ENCODE assay signal across 25 cellular contexts in genomic region chr5:77016962-77017361, GRCh38. TPM values are rescaled to one million over a fixed set of nuclear protein-coding genes. Genes with fewer than 3 reads are reported as not detected.
A peak's percentile ranks its signal among the peaks of the same experiment; 100 is the strongest.
DNase-seq lines count a peak whose midpoint lies in the region; ATAC-seq, FAIRE-seq and TF ChIP-seq lines count a peak whose summit lies in the region.
"Had no signal": no experiment of that assay in that cellular context is flagged by ENCODE, and none has a peak within 500 bp of the region (broad histone marks: within the 10 kb centered on the region; RNA-seq: fewer than 3 reads in every experiment).

No MANE protein-coding gene starts in this region.

- no peak for TF ChIP-seq CTCF in HepG2 (CRISPR knock-in tag; IDR thresholded peaks at IDR 0.05)
- TF ChIP-seq CTCF in right lobe of liver (IDR thresholded peaks at IDR 0.05) = no peak
- TF ChIP-seq CTCF in HEK293 (tag by site-specific recombination; IDR thresholded peaks at IDR 0.05) = no peak
- no peak for TF ChIP-seq CTCF in VCaP (conservative IDR thresholded peaks at IDR 0.05)
- TF ChIP-seq CTCF in mammary epithelial cell (conservative IDR thresholded peaks at IDR 0.05 in 1 of 2, IDR thresholded peaks at IDR 0.05 in 1 of 2; ENCODE audit: extremely low read depth in 1 of 2, insufficient read depth in 1 of 2, low read depth in 1 of 2, low read length in 2 of 2) = no peak
- TF ChIP-seq CTCF in SK-N-SH (IDR thresholded peaks at IDR 0.05) = no peak

- 0% methylated on average over 1 of the region's 1 CpG for WGBS in HepG2 (ENCODE audit: low lambda C conversion rate)
- WGBS in right lobe of liver (ENCODE audit: insufficient coverage, low coverage, low lambda C conversion rate, missing lambda C conversion rate) = 67% methylated on average over 1 of the region's 1 CpG
- 85% methylated on average over 1 of the region's 1 CpG for WGBS in mammary epithelial cell (ENCODE audit: low coverage, missing lambda C conversion rate)
- 71% methylated on average over 1 of the region's 1 CpG for WGBS in SK-N-SH (ENCODE audit: low lambda C conversion rate)

- intact Hi-C loops in HepG2 (cut with micrococcal nuclease; ENCODE audit: unreplicated experiment) (loop anchor here (1.0 kb wide), 1 partner anchor 149 kb away; no protein-coding TSS in a partner anchor), right lobe of liver (cut with DNase I) (loop anchor here (10.0 kb wide), 2 partner anchors 142 to 152 kb away; no protein-coding TSS in a partner anchor), mammary epithelial cell (cut with micrococcal nuclease) (loop anchor here (1.0 kb wide), 2 partner anchors 149 to 416 kb away; no protein-coding TSS in a partner anchor)

- TF ChIP-seq EP300 in HepG2 (IDR thresholded peaks at IDR 0.05; ENCODE audit: low read depth in 2 of 2, low read length in 2 of 2) = no peak
- TF ChIP-seq EP300 in HepG2 (CRISPR knock-in tag; IDR thresholded peaks at IDR 0.05; ENCODE audit: borderline replicate concordance) = no peak
- no peak for TF ChIP-seq EP300 in SK-N-SH (IDR thresholded peaks at IDR 0.05; ENCODE audit: borderline replicate concordance in 1 of 2, low read depth in 1 of 2, low read length in 1 of 2)

- dilution Hi-C loops in mammary epithelial cell (cut with HindIII; ENCODE audit: low sequenced_read_pairs) = no loop called here

- H3K4me2 ChIP-seq in HepG2 (ENCODE audit: low read depth, low read length) (no peak overlapping the region), mammary epithelial cell (ENCODE audit: insufficient read depth, low read depth, low read length) (no peak overlapping the region), SK-N-SH (no peak overlapping the region)
- H3K4me2 ChIP-seq: A549; BLaER1; BLaER1 treated with 17β-estradiol and CSF1 and Interleukin-3, amounts not matched to agents 10 nM and 100 nM had no signal

- H3K4me1 ChIP-seq in HepG2 (ENCODE audit: insufficient read depth, low read length) (no peaks in the 10 kb centered on the region), right lobe of liver (peaks cover 0 to 11% (median 2%) of the 10 kb centered on the region in 4 donors), HEK293 (ENCODE audit: control insufficient read depth, insufficient read depth, low read length) (no peaks in the 10 kb centered on the region), mammary epithelial cell (ENCODE audit: insufficient read depth, low read length) (no peaks in the 10 kb centered on the region), SK-N-SH (ENCODE audit: control insufficient read depth in 1 of 2, insufficient read depth in 2 of 2, low read depth in 1 of 2, low read length in 1 of 2) (no peaks in the 10 kb centered on the region)
- H3K4me1 ChIP-seq: A549; BE2C; BLaER1; BLaER1 treated with 17β-estradiol and CSF1 and Interleukin-3, amounts not matched to agents 10 nM and 100 nM; Caco-2 had no signal

- CTCF ChIA-PET in HepG2 (lab: Yijun Ruan, JAX; ENCODE audit: low intra/inter-chr PET ratio, low total read pairs) (interaction anchor here (2.2 kb wide), 1 partner anchor 150 kb away, joined by 8 read pairs; no protein-coding TSS in a partner anchor), HEK293 (lab: Yijun Ruan, JAX) (interaction anchor here (0.6 to 3.2 kb wide), 13 partner anchors 9 to 415 kb away, joined by 3 to 61 read pairs (median 5); partner anchors contain the start of gene AGGF1), mammary epithelial cell (lab: Charles Lee; ENCODE audit: low non-redundant PET) (interaction anchor here (0.7 to 1.5 kb wide), 2 partner anchors 149 to 176 kb away, joined by 4 read pairs; no protein-coding TSS in a partner anchor), SK-N-SH (lab: Yijun Ruan, JAX) (interaction anchor here (0.6 to 3.2 kb wide), 10 partner anchors 12 to 283 kb away, joined by 3 to 62 read pairs (median 6); partner anchors contain the start of gene AGGF1)

- H2AFZ ChIP-seq in HepG2 (ENCODE audit: low read length) (no peak overlapping the region), mammary epithelial cell (ENCODE audit: low read depth, low read length) (no peak overlapping the region), SK-N-SH (ENCODE audit: low read depth) (no peak overlapping the region)

- no peaks in the 10 kb centered on the region for H3K79me2 ChIP-seq in HepG2 (ENCODE audit: insufficient read depth, low read length)
- no peaks in the 10 kb centered on the region for H3K79me2 ChIP-seq in mammary epithelial cell (ENCODE audit: insufficient read depth, low read length)
- H3K79me2 ChIP-seq in SK-N-SH (ENCODE audit: insufficient read depth) = no peaks in the 10 kb centered on the region

- in situ Hi-C loops in HepG2 (cut with HindIII; ENCODE audit: extremely low pct_ligation_motif_present, low pct_unique_long_range_greater_than_20kb) = loop anchor here (5.0 kb wide), 1 partner anchor 150 kb away; no protein-coding TSS in a partner anchor
- in situ Hi-C loops in mammary epithelial cell (cut with MboI; ENCODE audit: low sequenced_read_pairs in 2 of 2) = loop anchor here (5.0 to 25.0 kb wide), 3 partner anchors 145 to 405 kb away; partner anchors contain the start of gene F2RL2 (in 2 of the 2)

- no peaks in the 10 kb centered on the region for H3F3A ChIP-seq in SK-N-SH (replicated peaks; ENCODE audit: insufficient read depth)

- no peaks in the 10 kb centered on the region for H3K27me3 ChIP-seq in HepG2 (ENCODE audit: control insufficient read depth in 1 of 2, insufficient read depth in 2 of 2, low read length in 2 of 2)
- no peaks in the 10 kb centered on the region for H3K27me3 ChIP-seq in right lobe of liver
- H3K27me3 ChIP-seq in mammary epithelial cell (ENCODE audit: insufficient read depth, low read length) = no peaks in the 10 kb centered on the region
- H3K27me3 ChIP-seq in SK-N-SH (ENCODE audit: insufficient read depth) = peaks cover 5% of the 10 kb centered on the region; the same call in 1 of the 2 replicates
- H3K27me3 ChIP-seq: BLaER1; BLaER1 treated with 17β-estradiol and CSF1 and Interleukin-3, amounts not matched to agents 10 nM and 100 nM had no signal

- no peak for FAIRE-seq in HepG2 (lab: Jason Lieb, UNC)

- ATAC-seq in HepG2 (no peak), right lobe of liver (no peak)
- ATAC-seq: CD8-positive, alpha-beta T cell had no signal

- H3K9me2 ChIP-seq in SK-N-SH = no peaks in the 10 kb centered on the region

- H4K20me1 ChIP-seq in HepG2 (ENCODE audit: insufficient read depth, low read length) = no peaks in the 10 kb centered on the region
- H4K20me1 ChIP-seq in mammary epithelial cell (ENCODE audit: insufficient read depth, low read length) = no peaks in the 10 kb centered on the region
- no peaks in the 10 kb centered on the region for H4K20me1 ChIP-seq in SK-N-SH (ENCODE audit: insufficient read depth)
- H4K20me1 ChIP-seq: BLaER1; BLaER1 treated with 17β-estradiol and CSF1 and Interleukin-3, amounts not matched to agents 10 nM and 100 nM had no signal

- no TSS peak for BruUV-seq in HepG2 (replicated peaks; lab: Mats Ljungman, UMichigan)
- BruUV-seq in mammary epithelial cell (replicated peaks; lab: Mats Ljungman, UMichigan) = no TSS peak

- H3K4me3 ChIP-seq in HepG2 (replicated peaks in 1 of 3; ENCODE audit: insufficient read depth in 1 of 3, low read depth in 2 of 3, low read length in 3 of 3) (no peak overlapping the region), right lobe of liver (no peak overlapping the region), HEK293 (ENCODE audit: low read depth, low read length) (no peak overlapping the region), mammary epithelial cell (replicated peaks in 1 of 3; ENCODE audit: insufficient read depth in 1 of 3, low read depth in 2 of 3, low read length in 3 of 3) (no peak overlapping the region), SK-N-SH (ENCODE audit: low read depth in 2 of 2, low read length in 1 of 2) (no peak overlapping the region)
- H3K4me3 ChIP-seq: A549; BLaER1; BLaER1 treated with 17β-estradiol and CSF1 and Interleukin-3, amounts not matched to agents 10 nM and 100 nM had no signal

- POLR2A ChIA-PET in HepG2 (lab: Yijun Ruan, JAX) = no interaction called here
- POLR2A ChIA-PET in HEK293 (lab: Yijun Ruan, JAX) = interaction anchor here (1.5 kb wide), 1 partner anchor 198 kb away, joined by 3 read pairs; the partner anchor contains the start of gene F2RL1
- POLR2A ChIA-PET in SK-N-SH (lab: Yijun Ruan, JAX) = no interaction called here

- H3K36me3 ChIP-seq in HepG2 (replicated peaks in 1 of 2; ENCODE audit: control insufficient read depth in 1 of 2, insufficient read depth in 2 of 2, low read length in 2 of 2) (no peaks in the 10 kb centered on the region), right lobe of liver (no peaks in the 10 kb centered on the region), HEK293 (ENCODE audit: control insufficient read depth in 2 of 2, insufficient read depth in 1 of 2, low read length in 2 of 2) (no peaks in the 10 kb centered on the region), mammary epithelial cell (ENCODE audit: insufficient read depth, low read length) (no peaks in the 10 kb centered on the region), SK-N-SH (replicated peaks in 1 of 2; ENCODE audit: control insufficient read depth in 1 of 2, insufficient read depth in 2 of 2, low read length in 1 of 2) (no peaks in the 10 kb centered on the region)
- H3K36me3 ChIP-seq: BE2C; BLaER1; BLaER1 treated with 17β-estradiol and CSF1 and Interleukin-3, amounts not matched to agents 10 nM and 100 nM had no signal

- no peaks in the 10 kb centered on the region for H3K9me3 ChIP-seq in HepG2 (ENCODE audit: low read length)
- no peaks in the 10 kb centered on the region for H3K9me3 ChIP-seq in right lobe of liver
- no peaks in the 10 kb centered on the region for H3K9me3 ChIP-seq in HEK293 (ENCODE audit: control insufficient read depth, insufficient read depth, low read depth, low read length)
- H3K9me3 ChIP-seq in mammary epithelial cell (replicated peaks; ENCODE audit: insufficient read depth, low read length) = no peaks in the 10 kb centered on the region
- no peaks in the 10 kb centered on the region for H3K9me3 ChIP-seq in SK-N-SH
- H3K9me3 ChIP-seq: A549; BE2C; BLaER1; BLaER1 treated with 17β-estradiol and CSF1 and Interleukin-3, amounts not matched to agents 10 nM and 100 nM; Caco-2 had no signal

- DNase-seq in HepG2 (ENCODE audit: low spot score) (no peak), right lobe of liver (no peak), mammary epithelial cell (no peak), SK-N-SH (no peak)
- DNase-seq: 8988T; ACHN; BE2C; Caco-2; Calu3; CD4-positive, alpha-beta memory T cell; CD4-positive, alpha-beta T cell; CD4-positive, CD25-positive, alpha-beta regulatory T cell; CD8-positive, alpha-beta memory T cell; CD8-positive, alpha-beta T cell; DMS79; DMS79 treated with DMSO at 0.1 percent for 48 hours; DND-41; EL had no signal

- H3K27ac ChIP-seq in HepG2 (ENCODE audit: extremely low read length, insufficient read depth, low read length) (no peak overlapping the region), right lobe of liver (no peak overlapping the region), HEK293 (ENCODE audit: extremely low read depth, low read depth, low read length) (no peak overlapping the region), VCaP (peak overlapping the region; percentile 77), mammary epithelial cell (ENCODE audit: insufficient read depth, low read depth, low read length) (no peak overlapping the region), SK-N-SH (ENCODE audit: low read depth in 2 of 2, low read length in 1 of 2) (no peak overlapping the region)
- H3K27ac ChIP-seq: 22Rv1; A549; BLaER1; BLaER1 treated with 17β-estradiol and CSF1 and Interleukin-3, amounts not matched to agents 10 nM and 100 nM; C4-2B had no signal

- no peak for TF ChIP-seq POLR2A in HepG2 (IDR thresholded peaks at IDR 0.05; ENCODE audit: insufficient read depth in 1 of 2, low read depth in 2 of 2, low read length in 2 of 2)
- TF ChIP-seq POLR2A in right lobe of liver (IDR thresholded peaks at IDR 0.05) = no peak

- H3K9ac ChIP-seq in HepG2 (ENCODE audit: insufficient read depth, low read depth, low read length) = no peak overlapping the region
- no peak overlapping the region for H3K9ac ChIP-seq in mammary epithelial cell (ENCODE audit: insufficient read depth, low read length)
- no peak overlapping the region for H3K9ac ChIP-seq in SK-N-SH
- H3K9ac ChIP-seq: BLaER1; BLaER1 treated with 17β-estradiol and CSF1 and Interleukin-3, amounts not matched to agents 10 nM and 100 nM had no signal

- no peak for TF ChIP-seq RAD21 in HepG2 (CRISPR knock-in tag; IDR thresholded peaks at IDR 0.05)
- TF ChIP-seq RAD21 in SK-N-SH (IDR thresholded peaks at IDR 0.05; ENCODE audit: low read length) = no peak

RNA-seq across cellular contexts. Expression of gene AGGF1, which starts 13.2 kb away (rescaled TPM):
- 15.5 and 20.2 TPM in 2 replicates for total RNA-seq in HepG2 (2016; rRNA removed; fragmentation: Illumina TruSeq; extraction: Trizol)
- total RNA-seq in HepG2 (2016; cell fraction: cytosol; rRNA removed; fragmentation: Illumina TruSeq; extraction: Trizol; ENCODE audit: low read depth) = 1.0 and 1.4 TPM in 2 replicates
- total RNA-seq in HepG2 (2016; cell fraction: insoluble cytoplasmic fraction; rRNA removed; fragmentation: Illumina TruSeq; extraction: Trizol) = 16.1 and 23.0 TPM in 2 replicates
- 7.4 TPM in 2 replicates for total RNA-seq in HepG2 (2016; cell fraction: membrane; rRNA removed; fragmentation: Illumina TruSeq; extraction: Trizol)
- total RNA-seq in HepG2 (2016; cell fraction: nucleus; rRNA removed; fragmentation: Illumina TruSeq; extraction: Trizol) = 13.2 and 13.5 TPM in 2 replicates
- 10.7 and 12.9 TPM in 2 replicates for polyA plus RNA-seq in HepG2 (2011; rRNA removed)
- polyA plus RNA-seq in HepG2 (2011; cell fraction: cytosol; rRNA removed) = 3.9 and 6.7 TPM in 2 replicates
- polyA plus RNA-seq in HepG2 (2011; cell fraction: nucleus; rRNA removed) = 7.2 and 8.0 TPM in 2 replicates
- polyA plus RNA-seq in HepG2 (2012) = 8.7 and 11.1 TPM in 2 replicates
- 0.70 and 0.80 TPM in 2 replicates for polyA plus RNA-seq in HepG2 (2016; cell fraction: cytosol; fragmentation: Illumina TruSeq; extraction: Trizol; ENCODE audit: low read depth)
- polyA plus RNA-seq in HepG2 (2016; cell fraction: insoluble cytoplasmic fraction; fragmentation: Illumina TruSeq; extraction: Trizol; ENCODE audit: low read depth) = 19.1 and 20.5 TPM in 2 replicates
- 3.2 TPM in 2 replicates for polyA plus RNA-seq in HepG2 (2016; cell fraction: membrane; fragmentation: Illumina TruSeq; extraction: Trizol; ENCODE audit: low read depth)
- 15.3 and 16.1 TPM in 2 replicates for polyA plus RNA-seq in HepG2 (2016; cell fraction: nucleus; fragmentation: Illumina TruSeq; extraction: Trizol; ENCODE audit: insufficient read depth, low read depth)
- 10.6 and 10.9 TPM in 2 replicates for polyA minus RNA-seq in HepG2 (2011; rRNA and poly(A)+ RNA removed; ENCODE audit: low replicate concordance)
- 7.3 and 8.7 TPM in 2 replicates for polyA minus RNA-seq in HepG2 (2011; cell fraction: cytosol; rRNA and poly(A)+ RNA removed)
- polyA minus RNA-seq in HepG2 (2011; cell fraction: nucleus; rRNA and poly(A)+ RNA removed) = 15.2 and 18.8 TPM in 2 replicates
- total RNA-seq in right lobe of liver = 10 to 100 TPM in 5 of 6 experiments, 1 to 10 TPM in 1; 9.1 to 15.3 (median 11.4) TPM
- total RNA-seq in mammary epithelial cell = 10 to 100 TPM; 21.0 to 21.8 TPM
- 9.6 TPM for polyA plus RNA-seq in mammary epithelial cell
- 5.9 TPM for polyA minus RNA-seq in mammary epithelial cell
- polyA plus RNA-seq in SK-N-SH (2012; rRNA removed) = 9.8 and 11.0 TPM in 2 replicates
- polyA plus RNA-seq in SK-N-SH (2012; cell fraction: cytosol; rRNA removed) = 12.3 and 13.7 TPM in 2 replicates
- 10.6 and 12.2 TPM in 2 replicates for polyA plus RNA-seq in SK-N-SH (2012; cell fraction: nucleus; rRNA removed)

Comparison
In these comparisons a context has a peak if more than half of its experiments do, and no peak if none do; other contexts are left out.
1. Of the 63 proteins assayed by ChIP-seq in both HepG2 and HEK293: peak only in HepG2: none; only in HEK293: ZNF513; in both: none; in neither: 62.